ENCODE assay signal across 10 cellular contexts in the genomic region with DNA sequence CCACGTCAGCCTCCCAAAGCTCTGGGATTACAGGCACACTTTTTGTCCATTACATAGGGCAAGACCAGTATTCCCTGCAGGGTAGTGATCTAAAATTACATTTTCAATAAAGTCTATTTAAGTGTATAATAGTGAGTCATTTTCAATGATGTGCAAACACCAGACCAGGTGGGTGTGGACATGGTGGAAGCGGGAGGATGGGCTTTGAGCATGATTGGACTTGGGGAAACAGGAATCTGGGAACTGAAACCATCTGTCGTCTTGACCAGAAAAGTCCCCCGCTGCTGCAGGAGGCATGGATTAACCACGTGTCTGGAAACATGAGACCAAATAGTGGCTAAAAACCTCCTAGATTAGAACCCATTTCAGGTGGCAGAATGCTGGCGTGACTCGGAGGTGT. TPM values are rescaled to one million over a fixed set of nuclear protein-coding genes. Genes with fewer than 3 reads are reported as not detected.
A peak's percentile ranks its signal among the peaks of the same experiment; 100 is the strongest.
DNase-seq lines count a peak whose midpoint lies in the region; ATAC-seq and TF ChIP-seq lines count a peak whose summit lies in the region.
"Had no signal": no experiment of that assay in that cellular context is flagged by ENCODE, and none has a peak within 500 bp of the region (broad histone marks: within the 10 kb centered on the region; RNA-seq: fewer than 3 reads in every experiment).

No MANE protein-coding gene starts in this region.

- no peaks in the 10 kb centered on the region for H3K9me3 Mint-ChIP-seq in osteocyte (ENCODE audit: unreplicated experiment)
- H3K9me3 Mint-ChIP-seq in activated naive CD4-positive, alpha-beta T cell treated with anti-CD3 and anti-CD28 coated beads for 36 hours: no peaks in the 10 kb centered on the region
- H3K9me3 Mint-ChIP-seq: activated CD4-positive, alpha-beta T cell treated with anti-CD3 and anti-CD28 coated beads, Interleukin-2, amount 10 ng/mL, durations not matched to agents 24 days and 14 days had no signal

- H3K9me3 ChIP-seq in mammary epithelial cell (replicated peaks; ENCODE audit: insufficient read depth, low read length): no peaks in the 10 kb centered on the region

- peak overlapping the region; percentile 91 for H3K27ac ChIP-seq in mammary epithelial cell (ENCODE audit: insufficient read depth, low read depth, low read length)

- peaks cover 7% of the 10 kb centered on the region for H3K36me3 ChIP-seq in mammary epithelial cell (ENCODE audit: insufficient read depth, low read length)

- intact Hi-C loops in mammary epithelial cell (cut with micrococcal nuclease): no loop called here
- intact Hi-C loops in activated naive CD4-positive, alpha-beta T cell treated with anti-CD3 and anti-CD28 coated beads for 36 hours (cut with micrococcal nuclease): loop anchor here (5.0 kb wide), 1 partner anchor 53 kb away; no protein-coding TSS in a partner anchor

- in situ Hi-C loops in mammary epithelial cell (cut with MboI; ENCODE audit: low sequenced_read_pairs in 2 of 2): no loop called here

- no peaks in the 10 kb centered on the region for H3K36me3 Mint-ChIP-seq in osteocyte (ENCODE audit: unreplicated experiment)
- no peaks in the 10 kb centered on the region for H3K36me3 Mint-ChIP-seq in activated naive CD4-positive, alpha-beta T cell treated with anti-CD3 and anti-CD28 coated beads for 36 hours (ENCODE audit: low read depth)

- peaks cover 12% of the 10 kb centered on the region for H3K4me1 Mint-ChIP-seq in osteocyte (ENCODE audit: unreplicated experiment)
- H3K4me1 Mint-ChIP-seq in activated naive CD4-positive, alpha-beta T cell treated with anti-CD3 and anti-CD28 coated beads for 36 hours (ENCODE audit: low read depth): peaks cover 13% of the 10 kb centered on the region

- H3K79me2 ChIP-seq in mammary epithelial cell (ENCODE audit: insufficient read depth, low read length): peaks cover 57% of the 10 kb centered on the region

- H3K27me3 Mint-ChIP-seq in osteocyte (ENCODE audit: unreplicated experiment): peaks cover 22% of the 10 kb centered on the region
- no peaks in the 10 kb centered on the region for H3K27me3 Mint-ChIP-seq in activated naive CD4-positive, alpha-beta T cell treated with anti-CD3 and anti-CD28 coated beads for 36 hours (ENCODE audit: low read depth)

- dilution Hi-C loops in mammary epithelial cell (cut with HindIII; ENCODE audit: low sequenced_read_pairs): no loop called here

- ATAC-seq in GM19351 (IDR thresholded peaks at IDR 0.05; ENCODE audit: unreplicated experiment) (no peak), GM18873 (IDR thresholded peaks at IDR 0.05; ENCODE audit: low FRiP score, unreplicated experiment) (no peak), HG03108 (IDR thresholded peaks at IDR 0.05; ENCODE audit: unreplicated experiment) (no peak)

- peak overlapping the region; percentile 66 for H3K9ac ChIP-seq in mammary epithelial cell (ENCODE audit: insufficient read depth, low read length)

- no peak overlapping the region for H2AFZ ChIP-seq in mammary epithelial cell (ENCODE audit: low read depth, low read length)

- no peaks in the 10 kb centered on the region for H3K27me3 ChIP-seq in mammary epithelial cell (ENCODE audit: insufficient read depth, low read length)

- CTCF ChIA-PET in mammary epithelial cell (lab: Charles Lee; ENCODE audit: low non-redundant PET): no interaction called here
- CTCF ChIA-PET in activated naive CD4-positive, alpha-beta T cell treated with anti-CD3 and anti-CD28 coated beads for 36 hours (lab: Charles Lee): no interaction called here

- H3K27ac Mint-ChIP-seq in osteocyte (ENCODE audit: unreplicated experiment): peak overlapping the region; percentile 18
- no peak overlapping the region for H3K27ac Mint-ChIP-seq in activated naive CD4-positive, alpha-beta T cell treated with anti-CD3 and anti-CD28 coated beads for 36 hours
- H3K27ac Mint-ChIP-seq: activated CD4-positive, alpha-beta T cell treated with anti-CD3 and anti-CD28 coated beads, Interleukin-2, amount 10 ng/mL, durations not matched to agents 24 days and 14 days had no signal

- H4K20me1 ChIP-seq in mammary epithelial cell (ENCODE audit: insufficient read depth, low read length): no peaks in the 10 kb centered on the region

- peak; percentile 95 for DNase-seq in CD1c-positive myeloid dendritic cell (ENCODE audit: extremely low spot score)
- DNase-seq in NCI-H146 treated with DMSO at 0.1 percent for 48 hours (lab: John Stamatoyannopoulos, UW; ENCODE audit: unreplicated experiment): peak; percentile 73
- peak; percentile 98 for DNase-seq in mammary epithelial cell
- DNase-seq in osteocyte (ENCODE audit: extremely low spot score, unreplicated experiment): no peak
- no peak for DNase-seq in activated naive CD4-positive, alpha-beta T cell treated with anti-CD3 and anti-CD28 coated beads for 36 hours
- DNase-seq: activated CD4-positive, alpha-beta T cell treated with anti-CD3 and anti-CD28 coated beads, Interleukin-2, amount 10 ng/mL, durations not matched to agents 24 days and 14 days; GF-D8 had no signal

- H3K4me3 Mint-ChIP-seq in osteocyte (ENCODE audit: unreplicated experiment): no peak overlapping the region
- H3K4me3 Mint-ChIP-seq in activated naive CD4-positive, alpha-beta T cell treated with anti-CD3 and anti-CD28 coated beads for 36 hours: no peak overlapping the region
- H3K4me3 Mint-ChIP-seq: activated CD4-positive, alpha-beta T cell treated with anti-CD3 and anti-CD28 coated beads, Interleukin-2, amount 10 ng/mL, durations not matched to agents 24 days and 14 days had no signal

- WGBS in mammary epithelial cell (ENCODE audit: low coverage, missing lambda C conversion rate): under 1% methylated on average over 7 of the region's 7 CpGs

- peak overlapping the region; percentile 57 for H3K4me2 ChIP-seq in mammary epithelial cell (ENCODE audit: insufficient read depth, low read depth, low read length)

- peaks cover 82% of the 10 kb centered on the region for H3K4me1 ChIP-seq in mammary epithelial cell (ENCODE audit: insufficient read depth, low read length)

- peak overlapping the region in 2 of 3 experiments; percentile 30 to 94 for H3K4me3 ChIP-seq in mammary epithelial cell (replicated peaks in 1 of 3; ENCODE audit: insufficient read depth in 1 of 3, low read depth in 2 of 3, low read length in 3 of 3)

- no TSS peak for BruUV-seq in mammary epithelial cell (replicated peaks; lab: Mats Ljungman, UMichigan)

- no peak for TF ChIP-seq CTCF in mammary epithelial cell (conservative IDR thresholded peaks at IDR 0.05 in 1 of 2, IDR thresholded peaks at IDR 0.05 in 1 of 2; ENCODE audit: extremely low read depth in 1 of 2, insufficient read depth in 1 of 2, low read depth in 1 of 2, low read length in 2 of 2)
- TF ChIP-seq CTCF in osteocyte (IDR thresholded peaks at IDR 0.05): no peak

RNA-seq across cellular contexts. Expression of a gene that starts 4.9 kb away (rescaled TPM):
- 100 to 1,000 TPM; 344 to 808 TPM for total RNA-seq in mammary epithelial cell
- polyA plus RNA-seq in mammary epithelial cell: 901 TPM
- 137 TPM for polyA minus RNA-seq in mammary epithelial cell
- not detected in 2 replicates for total RNA-seq in osteocyte
- not detected for total RNA-seq in activated naive CD4-positive, alpha-beta T cell treated with anti-CD3 and anti-CD28 coated beads for 36 hours
- total RNA-seq: activated CD4-positive, alpha-beta T cell treated with anti-CD3 and anti-CD28 coated beads, Interleukin-2, amount 10 ng/mL, durations not matched to agents 24 days and 14 days had no signal

RNA-seq across cellular contexts. Expression of a gene that starts 14.4 kb away (rescaled TPM):
- under 1 TPM; 0.17 to 0.42 TPM for total RNA-seq in mammary epithelial cell
- polyA plus RNA-seq in mammary epithelial cell: 0.16 TPM
- polyA minus RNA-seq in mammary epithelial cell: 0.21 TPM
- total RNA-seq in osteocyte: 0.32 and 0.34 TPM in 2 replicates
- 1 to 10 TPM; 1.1 to 1.7 TPM for total RNA-seq in activated naive CD4-positive, alpha-beta T cell treated with anti-CD3 and anti-CD28 coated beads for 36 hours

RNA-seq across cellular contexts. Expression of a gene that starts 18.1 kb away (rescaled TPM):
- total RNA-seq in mammary epithelial cell: 1 to 10 TPM in 1 of 2 donors, not detected in 1; 1.9 TPM
- polyA plus RNA-seq in mammary epithelial cell: 0.17 TPM
- not detected for polyA minus RNA-seq in mammary epithelial cell
- total RNA-seq in osteocyte: 0.86 TPM in 1 of 2 replicates, not detected in the other
- total RNA-seq in activated naive CD4-positive, alpha-beta T cell treated with anti-CD3 and anti-CD28 coated beads for 36 hours: 1 to 10 TPM; 3.3 to 3.4 TPM

RNA-seq across cellular contexts. Expression of a gene that starts 22.6 kb away (rescaled TPM):
- total RNA-seq in mammary epithelial cell (1 to 10 TPM in 1 of 2 donors, not detected in 1; 1.1 TPM), osteocyte (0.50 TPM in 1 of 2 replicates, not detected in the other)
- polyA plus RNA-seq in mammary epithelial cell: 0.67 TPM
- polyA minus RNA-seq in mammary epithelial cell: not detected
- 1 to 10 TPM in 1 of 2 experiments, under 1 TPM in 1; 0.54 to 1.2 TPM for total RNA-seq in activated naive CD4-positive, alpha-beta T cell treated with anti-CD3 and anti-CD28 coated beads for 36 hours

RNA-seq across cellular contexts. Expression of a gene that starts 34.0 kb away (rescaled TPM):
- total RNA-seq in mammary epithelial cell (100 to 1,000 TPM in 1 of 2 donors, 10 to 100 TPM in 1; 23.5 to 349 TPM), osteocyte (81.0 and 86.6 TPM in 2 replicates)
- polyA plus RNA-seq in mammary epithelial cell: 390 TPM
- polyA minus RNA-seq in mammary epithelial cell: 448 TPM
- 100 to 1,000 TPM; 289 to 294 TPM for total RNA-seq in activated naive CD4-positive, alpha-beta T cell treated with anti-CD3 and anti-CD28 coated beads for 36 hours

Comparison
In these comparisons a context has a peak if more than half of its experiments do, and no peak if none do; other contexts are left out.
1. DNase-seq: peak in CD1c-positive myeloid dendritic cell (single experiment), NCI-H146 treated with DMSO at 0.1 percent for 48 hours (single experiment) and mammary epithelial cell (single experiment); none in osteocyte (single experiment) and activated naive CD4-positive, alpha-beta T cell treated with anti-CD3 and anti-CD28 coated beads for 36 hours (single experiment).
2. RNA of a gene that starts 4.9 kb away (total RNA-seq): 344 to 808 TPM in mammary epithelial cell; not detected in osteocyte and not detected in activated naive CD4-positive, alpha-beta T cell treated with anti-CD3 and anti-CD28 coated beads for 36 hours; every median in the first group is over 100 times any median in the second.